Comparison of ENCODE assay signal across 1 cellular context in genomic region chr21:42237161-42237560, GRCh38.
TF ChIP-seq lines count a peak whose summit lies in the region.

No MANE protein-coding gene starts in this region.

TF ChIP-seq in IMR-90, 13 proteins besides CTCF, POLR2A, EP300 and RAD21:
- TF ChIP-seq FOS (IDR thresholded peaks at IDR 0.05; ENCODE audit: low read depth, low read length), result no peak
- no peak for TF ChIP-seq CEBPB (IDR thresholded peaks at IDR 0.05; ENCODE audit: low read depth, low read length)
- TF ChIP-seq BHLHE40 (IDR thresholded peaks at IDR 0.05; ENCODE audit: low read depth, low read length), result no peak
- no peak for TF ChIP-seq RFX5 (IDR thresholded peaks at IDR 0.05; ENCODE audit: low read depth, low read length)
- TF ChIP-seq MAZ (IDR thresholded peaks at IDR 0.05; ENCODE audit: borderline replicate concordance, low read depth, low read length), result no peak
- TF ChIP-seq CHD1 (IDR thresholded peaks at IDR 0.05; ENCODE audit: low read depth, low read length), result no peak
- no peak for TF ChIP-seq MXI1 (IDR thresholded peaks at IDR 0.05; ENCODE audit: borderline replicate concordance, low read depth, low read length)
- no peak for TF ChIP-seq NFE2L2 (IDR thresholded peaks at IDR 0.05; ENCODE audit: low read depth, low read length)
- no peak for TF ChIP-seq RCOR1 (IDR thresholded peaks at IDR 0.05; ENCODE audit: insufficient replicate concordance, low read length)
- TF ChIP-seq USF2 (IDR thresholded peaks at IDR 0.05; ENCODE audit: low read depth, low read length), result no peak
